ENCODE assay signal across 8 cellular contexts in the genomic region with DNA sequence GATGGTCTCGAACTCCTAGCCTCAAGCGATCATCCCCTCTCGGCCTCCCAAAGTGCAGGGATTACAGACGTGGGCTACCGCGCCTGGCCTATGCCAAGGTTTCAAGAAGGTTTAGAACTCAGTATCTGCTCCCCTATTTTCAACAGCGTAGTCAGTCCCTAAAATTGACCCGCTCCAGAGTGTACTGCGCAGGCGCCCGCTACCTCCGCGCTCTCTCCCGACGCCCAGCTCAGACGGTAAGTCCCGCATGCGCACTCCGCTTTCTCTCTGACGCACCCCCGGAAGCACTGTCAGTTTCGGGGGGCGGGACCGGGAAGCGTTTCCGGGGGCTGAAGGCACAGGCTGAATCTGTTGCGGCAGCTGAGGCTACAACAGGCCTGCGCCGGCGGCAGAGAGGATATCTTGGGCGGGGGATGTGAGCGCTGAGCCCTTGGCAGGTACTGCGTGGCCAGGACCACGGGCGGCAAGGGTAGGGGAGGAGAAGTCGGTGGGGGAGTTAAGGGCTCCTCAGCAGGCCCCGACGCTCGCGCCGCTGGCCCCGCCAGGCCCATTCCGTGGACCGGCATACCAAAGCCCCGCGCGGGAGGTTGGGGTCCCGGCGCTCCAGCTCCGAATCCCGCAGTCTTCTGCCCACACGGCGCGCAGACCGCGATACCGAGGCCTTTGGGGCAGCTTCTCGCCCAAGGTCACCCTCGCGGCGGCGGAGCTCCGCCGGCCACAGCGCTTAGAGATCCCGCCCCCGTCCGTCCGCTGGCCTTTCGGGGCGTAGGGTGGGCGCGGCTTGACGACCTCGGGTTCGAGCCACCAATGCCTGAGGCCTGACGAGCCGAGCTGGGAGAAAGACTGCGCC. TPM values are rescaled to one million over a fixed set of nuclear protein-coding genes. Genes with fewer than 3 reads are reported as not detected.
DNase-seq lines count a peak whose midpoint lies in the region; ATAC-seq and TF ChIP-seq lines count a peak whose summit lies in the region.

A gene with protein sequence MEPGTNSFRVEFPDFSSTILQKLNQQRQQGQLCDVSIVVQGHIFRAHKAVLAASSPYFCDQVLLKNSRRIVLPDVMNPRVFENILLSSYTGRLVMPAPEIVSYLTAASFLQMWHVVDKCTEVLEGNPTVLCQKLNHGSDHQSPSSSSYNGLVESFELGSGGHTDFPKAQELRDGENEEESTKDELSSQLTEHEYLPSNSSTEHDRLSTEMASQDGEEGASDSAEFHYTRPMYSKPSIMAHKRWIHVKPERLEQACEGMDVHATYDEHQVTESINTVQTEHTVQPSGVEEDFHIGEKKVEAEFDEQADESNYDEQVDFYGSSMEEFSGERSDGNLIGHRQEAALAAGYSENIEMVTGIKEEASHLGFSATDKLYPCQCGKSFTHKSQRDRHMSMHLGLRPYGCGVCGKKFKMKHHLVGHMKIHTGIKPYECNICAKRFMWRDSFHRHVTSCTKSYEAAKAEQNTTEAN (plus strand): TSS at position 345 of the 850 bp plus-strand sequence. CDS start 27,470 bp downstream, outside the sequence.

- POLR2A ChIA-PET in T-cell (lab: Charles Lee) = interaction anchor here in 1 of 2 donors (0.6 to 0.7 kb wide), 2 partner anchors 82 to 969 kb away, joined by 3 to 8 read pairs; no protein-coding TSS in a partner anchor

- peak within 1 kb of the TSS; percentile 93 to 100 (median 99) for H3K4me3 Mint-ChIP-seq in T-cell

- TF ChIP-seq CTCF in GM12875 (IDR thresholded peaks at IDR 0.05; ENCODE audit: borderline replicate concordance, insufficient read depth, low read depth, low read length) = no peak
- TF ChIP-seq CTCF in cardiac muscle cell (IDR thresholded peaks at IDR 0.05; ENCODE audit: low read depth, low read length) = no peak
- no peak for TF ChIP-seq CTCF in parathyroid adenoma (IDR thresholded peaks at IDR 0.05)
- no peak for TF ChIP-seq CTCF in tibial artery (IDR thresholded peaks at IDR 0.05)

- H3K27ac ChIP-seq in cardiac muscle cell = peak within 1 kb of the TSS; percentile 100
- H3K27ac ChIP-seq in parathyroid adenoma = peak within 1 kb of the TSS; percentile 84
- peak within 1 kb of the TSS; percentile 85 to 86 for H3K27ac ChIP-seq in tibial artery

- H3K4me3 ChIP-seq in GM12875 (ENCODE audit: low read depth, low read length) = peak within 1 kb of the TSS; percentile 93
- H3K4me3 ChIP-seq in adipocyte (ENCODE audit: low read length) = peak within 1 kb of the TSS; percentile 98
- H3K4me3 ChIP-seq in cardiac muscle cell = peak within 1 kb of the TSS; percentile 81
- peak within 1 kb of the TSS; percentile 87 for H3K4me3 ChIP-seq in parathyroid adenoma (ENCODE audit: low read depth, low read length)
- H3K4me3 ChIP-seq in tibial artery = peak within 1 kb of the TSS; percentile 78 to 94

- peak within 1 kb of the TSS; percentile 78 for H3K4me2 ChIP-seq in parathyroid adenoma (ENCODE audit: low read length)

- H3K36me3 ChIP-seq in adipocyte (ENCODE audit: control insufficient read depth, insufficient read depth, low read length, severe bottlenecking) (peaks cover 19% of the 10 kb centered on the region), cardiac muscle cell (peaks cover 3% of the 10 kb centered on the region), parathyroid adenoma (ENCODE audit: control insufficient read depth, insufficient read depth, low read length) (no peaks in the 10 kb centered on the region), tibial artery (peaks cover 3 to 11% (median 5%) of the 10 kb centered on the region in 3 donors)

- peaks cover 4% of the 10 kb centered on the region for H3K36me3 Mint-ChIP-seq in T-cell

- H3K4me1 Mint-ChIP-seq in T-cell = peaks cover 40 to 47% (median 41%) of the 10 kb centered on the region in 3 donors

- peaks cover 0 to 5% (median 0%) of the 10 kb centered on the region in 3 donors for H3K9me3 Mint-ChIP-seq in T-cell

- peaks cover 37% of the 10 kb centered on the region for H3K4me1 ChIP-seq in adipocyte (ENCODE audit: control insufficient read depth, insufficient read depth, low read length)
- H3K4me1 ChIP-seq in cardiac muscle cell (ENCODE audit: low read depth) = peaks cover 33% of the 10 kb centered on the region
- peaks cover 20% of the 10 kb centered on the region for H3K4me1 ChIP-seq in parathyroid adenoma
- peaks cover 0 to 39% (median 17%) of the 10 kb centered on the region in 4 donors for H3K4me1 ChIP-seq in tibial artery

- H3K27me3 Mint-ChIP-seq in T-cell = no peaks in the 10 kb centered on the region

- CTCF ChIA-PET in T-cell (lab: Charles Lee) = interaction anchor here in 1 of 2 donors (1.0 kb wide), 1 partner anchor 98 kb away, joined by 5 read pairs; no protein-coding TSS in a partner anchor

- peak within 1 kb of the TSS; percentile 93 for H2AFZ ChIP-seq in parathyroid adenoma

- peaks cover 15% of the 10 kb centered on the region for H3K79me2 ChIP-seq in parathyroid adenoma

- intact Hi-C loops in tibial artery (cut with DNase I; ENCODE audit: low total_unique reads) = no loop called here

- H3K9ac ChIP-seq in adipocyte (ENCODE audit: low read length) (peak within 1 kb of the TSS; percentile 97), parathyroid adenoma (peak within 1 kb of the TSS; percentile 61)

- peak within 1 kb of the TSS; percentile 95 to 100 for H3K27ac Mint-ChIP-seq in T-cell

- DNase-seq in NCI-H146 (lab: John Stamatoyannopoulos, UW) (peak; percentile 90), T-cell (peak; percentile 93 to 99 (median 97)), adipocyte (ENCODE audit: low read depth) (peak; percentile 99), cardiac muscle cell (ENCODE audit: low read depth in 1 of 2, low spot score in 1 of 2) (peak; percentile 97), tibial artery (peak; percentile 96 to 98)

- peak; percentile 82 for ATAC-seq in HG02798 (IDR thresholded peaks at IDR 0.05; ENCODE audit: poor library complexity, unreplicated experiment)
- peak; percentile 89 to 92 (median 90) for ATAC-seq in T-cell (replicated peaks in 1 of 4)

- H3K27me3 ChIP-seq in adipocyte (replicated peaks; ENCODE audit: control insufficient read depth, insufficient read depth, low read length) (no peaks in the 10 kb centered on the region), cardiac muscle cell (peaks cover 12% of the 10 kb centered on the region), parathyroid adenoma (ENCODE audit: control insufficient read depth, insufficient read depth, low read length) (no peaks in the 10 kb centered on the region), tibial artery (no peaks in the 10 kb centered on the region)

- H3K9me3 ChIP-seq in adipocyte (ENCODE audit: control insufficient read depth, low read length) (no peaks in the 10 kb centered on the region), cardiac muscle cell (ENCODE audit: low read depth) (no peaks in the 10 kb centered on the region), parathyroid adenoma (ENCODE audit: control insufficient read depth, low read length) (no peaks in the 10 kb centered on the region), tibial artery (no peaks in the 10 kb centered on the region)

RNA-seq across cellular contexts. Expression of the gene that starts here (rescaled TPM):
- total RNA-seq in T-cell (10 to 100 TPM; 16.1 to 53.3 (median 20.4) TPM), cardiac muscle cell (12.5 and 18.6 TPM in 2 replicates)
- polyA plus RNA-seq in cardiac muscle cell = 17.6 and 38.3 TPM in 2 replicates

Comparison
In these comparisons a context has a peak if more than half of its experiments do, and no peak if none do; other contexts are left out.
1. Peak in every context shown above with its lines: DNase-seq, ATAC-seq, H3K4me3 ChIP-seq and H3K27ac ChIP-seq.